9 cellular contexts compared by ENCODE assay signal in genomic region chr17:59828478-59828760, GRCh38.
A peak's percentile ranks its signal among the peaks of the same experiment; 100 is the strongest.
DNase-seq lines count a peak whose midpoint lies in the region; ATAC-seq, FAIRE-seq and TF ChIP-seq lines count a peak whose summit lies in the region.
"Had no signal": no experiment of that assay in that cellular context is flagged by ENCODE, and none has a peak within 500 bp of the region (broad histone marks: within the 10 kb centered on the region; RNA-seq: fewer than 3 reads in every experiment).

No MANE protein-coding gene starts in this region.

- H3K27ac Mint-ChIP-seq in stimulated activated naive CD8-positive, alpha-beta T cell treated with anti-CD3 and anti-CD28 coated beads, Interleukin-15, Interleukin-2, amounts not matched to agents 100 ng/mL and 50 ng/mL, for 24 hours = peak overlapping the region; percentile 99
- H3K27ac Mint-ChIP-seq in astrocyte (ENCODE audit: unreplicated experiment) = peak overlapping the region; percentile 99

- peaks cover 97% of the 10 kb centered on the region for H3K4me1 Mint-ChIP-seq in stimulated activated naive CD8-positive, alpha-beta T cell treated with anti-CD3 and anti-CD28 coated beads, Interleukin-15, Interleukin-2, amounts not matched to agents 100 ng/mL and 50 ng/mL, for 24 hours (ENCODE audit: low read depth)
- peaks cover 55% of the 10 kb centered on the region for H3K4me1 Mint-ChIP-seq in astrocyte (ENCODE audit: low read depth, unreplicated experiment)

- H3K4me3 Mint-ChIP-seq in stimulated activated naive CD8-positive, alpha-beta T cell treated with anti-CD3 and anti-CD28 coated beads, Interleukin-15, Interleukin-2, amounts not matched to agents 100 ng/mL and 50 ng/mL, for 24 hours = peak overlapping the region; percentile 84
- H3K4me3 Mint-ChIP-seq in astrocyte (ENCODE audit: unreplicated experiment) = peak overlapping the region; percentile 47

- no peak for DNase-seq in stimulated activated naive CD8-positive, alpha-beta T cell treated with anti-CD3 and anti-CD28 coated beads, Interleukin-15, Interleukin-2, amounts not matched to agents 100 U/mL and 50 U/mL, for 24 hours
- DNase-seq in astrocyte (ENCODE audit: low read depth) (no peak), retina (no peak), SHP77 treated with DMSO at 0.1 percent for 48 hours (lab: John Stamatoyannopoulos, UW) (no peak), midbrain (lab: John Stamatoyannopoulos, UW) (no peak), amniotic stem cell (lab: John Stamatoyannopoulos, UW) (no peak)
- DNase-seq: head of caudate nucleus had no signal

- H2AFZ ChIP-seq in astrocyte (ENCODE audit: low read depth, low read length) = no peak overlapping the region

- no peaks in the 10 kb centered on the region for H3K9me3 Mint-ChIP-seq in stimulated activated naive CD8-positive, alpha-beta T cell treated with anti-CD3 and anti-CD28 coated beads, Interleukin-15, Interleukin-2, amounts not matched to agents 100 ng/mL and 50 ng/mL, for 24 hours
- H3K9me3 Mint-ChIP-seq in astrocyte (ENCODE audit: unreplicated experiment) = no peaks in the 10 kb centered on the region

- H3K27ac ChIP-seq in astrocyte (ENCODE audit: low read depth, low read length) = peak overlapping the region; percentile 100

- H3K4me1 ChIP-seq in astrocyte (ENCODE audit: insufficient read depth, low read length) = peaks cover 54% of the 10 kb centered on the region
- H3K4me1 ChIP-seq in mucosa of stomach (ENCODE audit: control insufficient read depth, insufficient read depth, low read length) = peaks cover 56% of the 10 kb centered on the region

- H3K36me3 Mint-ChIP-seq in stimulated activated naive CD8-positive, alpha-beta T cell treated with anti-CD3 and anti-CD28 coated beads, Interleukin-15, Interleukin-2, amounts not matched to agents 100 ng/mL and 50 ng/mL, for 24 hours (ENCODE audit: low read depth) = peaks cover 40% of the 10 kb centered on the region
- peaks cover 3% of the 10 kb centered on the region for H3K36me3 Mint-ChIP-seq in astrocyte (ENCODE audit: low read depth, unreplicated experiment)

- no peaks in the 10 kb centered on the region for H3K27me3 Mint-ChIP-seq in stimulated activated naive CD8-positive, alpha-beta T cell treated with anti-CD3 and anti-CD28 coated beads, Interleukin-15, Interleukin-2, amounts not matched to agents 100 ng/mL and 50 ng/mL, for 24 hours
- H3K27me3 Mint-ChIP-seq in astrocyte (ENCODE audit: low read depth, unreplicated experiment) = no peaks in the 10 kb centered on the region

- peak overlapping the region; percentile 81 for H3K4me2 ChIP-seq in astrocyte (ENCODE audit: low read length)

- H3K79me2 ChIP-seq in astrocyte (ENCODE audit: insufficient read depth, low read length) = peaks cover 47% of the 10 kb centered on the region

- no peaks in the 10 kb centered on the region for H4K20me1 ChIP-seq in astrocyte (ENCODE audit: insufficient read depth, low read length)

- H3K9me3 ChIP-seq in astrocyte (ENCODE audit: insufficient read depth, low read depth, low read length) = no peaks in the 10 kb centered on the region
- H3K9me3 ChIP-seq in mucosa of stomach (ENCODE audit: control insufficient read depth, low read length) = no peaks in the 10 kb centered on the region

- ATAC-seq in stimulated activated naive CD8-positive, alpha-beta T cell treated with anti-CD3 and anti-CD28 coated beads, Interleukin-15, Interleukin-2, amounts not matched to agents 100 U/mL and 50 U/mL, for 24 hours = no peak

- no peak for TF ChIP-seq CTCF in astrocyte (IDR thresholded peaks at IDR 0.05; ENCODE audit: insufficient read depth, low read depth, low read length)

- FAIRE-seq in astrocyte (lab: Jason Lieb, UNC) = no peak

- H3K9ac ChIP-seq in astrocyte (ENCODE audit: low read length) (peak overlapping the region; percentile 95), mucosa of stomach (ENCODE audit: low read length) (peak overlapping the region; percentile 56)

- H3K4me3 ChIP-seq in astrocyte (ENCODE audit: insufficient read depth, low read depth, low read length) (no peak overlapping the region), mucosa of stomach (ENCODE audit: low read length) (no peak overlapping the region)

- H3K27me3 ChIP-seq in astrocyte (ENCODE audit: insufficient read depth, low read length) (no peaks in the 10 kb centered on the region), mucosa of stomach (ENCODE audit: control insufficient read depth, insufficient read depth, low read length) (no peaks in the 10 kb centered on the region)

- H3K36me3 ChIP-seq in astrocyte (ENCODE audit: insufficient read depth, low read length) = no peaks in the 10 kb centered on the region
- no peaks in the 10 kb centered on the region for H3K36me3 ChIP-seq in mucosa of stomach (ENCODE audit: control insufficient read depth, insufficient read depth, low read length)
